In genomic region chr3:195087321-195087720, GRCh38 we compare ENCODE assay signal across 11 cellular contexts.
A peak's percentile ranks its signal among the peaks of the same experiment; 100 is the strongest.
DNase-seq lines count a peak whose midpoint lies in the region; ATAC-seq lines count a peak whose summit lies in the region.
"Had no signal": no experiment of that assay in that cellular context is flagged by ENCODE, and none has a peak within 500 bp of the region (broad histone marks: within the 10 kb centered on the region; RNA-seq: fewer than 3 reads in every experiment).

No MANE protein-coding gene starts in this region.

- H3K79me2 ChIP-seq in mesendoderm (ENCODE audit: control insufficient read depth, insufficient read depth, low read length), result no peaks in the 10 kb centered on the region

- H2AK5ac ChIP-seq in mesendoderm (ENCODE audit: low read length), result peak overlapping the region; percentile 29

- H3K4me1 ChIP-seq in BLaER1 (peaks cover 51% of the 10 kb centered on the region), HUES6 (ENCODE audit: control insufficient read depth, insufficient read depth, low read length) (peaks cover 22% of the 10 kb centered on the region), duodenal mucosa (ENCODE audit: control insufficient read depth in 1 of 2, insufficient read depth in 2 of 2, low read length in 2 of 2) (no peaks in the 10 kb centered on the region), mesendoderm (ENCODE audit: control insufficient read depth, low read depth, low read length) (peaks cover 3% of the 10 kb centered on the region)

- no peaks in the 10 kb centered on the region for H3K79me1 ChIP-seq in mesendoderm (ENCODE audit: low read length)

- H3K27me3 ChIP-seq in BLaER1 (no peaks in the 10 kb centered on the region), HUES6 (ENCODE audit: control insufficient read depth, insufficient read depth, low read length) (no peaks in the 10 kb centered on the region), duodenal mucosa (ENCODE audit: control insufficient read depth in 1 of 2, insufficient read depth in 2 of 2, low read length in 2 of 2) (no peaks in the 10 kb centered on the region), mesendoderm (ENCODE audit: insufficient read depth, low read length, poor library complexity) (no peaks in the 10 kb centered on the region)
- H3K27me3 ChIP-seq: upper lobe of left lung had no signal

- H3K4me3 ChIP-seq in BLaER1 (0 out of 2 replicates have a peak overlapping the region, but pooled peaks have one; percentile 11), HUES6 (ENCODE audit: low read depth, low read length) (peak overlapping the region; percentile 72), duodenal mucosa (ENCODE audit: low read depth in 1 of 2, low read length in 2 of 2) (peak overlapping the region; percentile 19 to 61), mesendoderm (ENCODE audit: low read length) (no peak overlapping the region)
- H3K4me3 ChIP-seq: GM23248 had no signal

- H3K4me2 ChIP-seq in BLaER1 (peak overlapping the region; percentile 72), mesendoderm (ENCODE audit: low read length) (no peak overlapping the region)

- H3K9me3 ChIP-seq in BLaER1 (no peaks in the 10 kb centered on the region), HUES6 (ENCODE audit: control insufficient read depth, insufficient read depth, low read depth, low read length) (no peaks in the 10 kb centered on the region), duodenal mucosa (ENCODE audit: control insufficient read depth in 1 of 2, low read length in 2 of 2) (no peaks in the 10 kb centered on the region)
- H3K9me3 ChIP-seq: upper lobe of left lung had no signal

- peak overlapping the region; percentile 15 for H3K18ac ChIP-seq in mesendoderm (ENCODE audit: low read length)

- H3K36me3 ChIP-seq in BLaER1 (no peaks in the 10 kb centered on the region), HUES6 (ENCODE audit: control insufficient read depth, insufficient read depth, low read length) (no peaks in the 10 kb centered on the region), duodenal mucosa (ENCODE audit: control insufficient read depth in 1 of 2, insufficient read depth in 2 of 2, low read length in 2 of 2) (no peaks in the 10 kb centered on the region), mesendoderm (ENCODE audit: control insufficient read depth, insufficient read depth, low read length) (no peaks in the 10 kb centered on the region)
- H3K36me3 ChIP-seq: upper lobe of left lung had no signal

- H3K23ac ChIP-seq in mesendoderm (ENCODE audit: low read length), result no peak overlapping the region

- peak overlapping the region; percentile 5 for H2BK120ac ChIP-seq in mesendoderm (ENCODE audit: low read depth, low read length)

- H3K56ac ChIP-seq in mesendoderm (ENCODE audit: low read length), result peak overlapping the region; percentile 61

- H3K27ac ChIP-seq in BLaER1, result peak overlapping the region; percentile 56
- peak overlapping the region; percentile 55 for H3K27ac ChIP-seq in HUES6 (ENCODE audit: low read depth, low read length)
- no peak overlapping the region for H3K27ac ChIP-seq in duodenal mucosa (ENCODE audit: low read depth, low read length)
- no peak overlapping the region for H3K27ac ChIP-seq in mesendoderm (ENCODE audit: low read depth, low read length)
- H3K27ac ChIP-seq: GM23248, HL-60 had no signal

- no CpG with 5 or more reads among the region's 6 CpGs for WGBS in mesendoderm (ENCODE audit: extremely low coverage, insufficient coverage, low lambda C conversion rate)

- ATAC-seq in HG03520 (IDR thresholded peaks at IDR 0.05; ENCODE audit: unreplicated experiment), result no peak

- H3K9ac ChIP-seq in BLaER1 (no peak overlapping the region; the same call in 1 of the 2 replicates), HUES6 (ENCODE audit: low read length) (peak overlapping the region; percentile 83), duodenal mucosa (ENCODE audit: low read depth in 1 of 2, low read length in 2 of 2) (no peak overlapping the region), mesendoderm (ENCODE audit: low read length) (peak overlapping the region; percentile 18)
- H3K9ac ChIP-seq: GM23248 had no signal

- H2BK15ac ChIP-seq in mesendoderm (replicated peaks; ENCODE audit: low read depth), result no peak overlapping the region

- peak; percentile 34 for DNase-seq in mesendoderm
- no peak for DNase-seq in NCI-H1694 treated with DMSO at 0.1 percent for 48 hours (lab: John Stamatoyannopoulos, UW)
- no peak for DNase-seq in H4 (ENCODE audit: low spot score)
- no peak for DNase-seq in activated CD4-positive, alpha-beta T cell treated with anti-CD3 and anti-CD28 coated beads for 4 hours
- DNase-seq: GM23248 had no signal

- H4K20me1 ChIP-seq in BLaER1, result no peaks in the 10 kb centered on the region

- no peak overlapping the region for H2BK5ac ChIP-seq in mesendoderm (ENCODE audit: low read length)

- H3K4ac ChIP-seq in mesendoderm (ENCODE audit: low read depth, low read length), result peak overlapping the region; percentile 1

- H4K5ac ChIP-seq in mesendoderm (ENCODE audit: low read length), result no peak overlapping the region

- no peak overlapping the region for H4K8ac ChIP-seq in mesendoderm (ENCODE audit: low read depth, low read length)

Comparison
In these comparisons a context has a peak if more than half of its experiments do, and no peak if none do; other contexts are left out.
1. H3K27ac ChIP-seq: peak in BLaER1 (single experiment) and HUES6 (single experiment); none in duodenal mucosa (single experiment) and mesendoderm (single experiment).
2. H3K9ac ChIP-seq: peak in HUES6 (single experiment) and mesendoderm (single experiment); none in BLaER1 (single experiment) and duodenal mucosa (0 of 2).